Comparison of ENCODE assay signal across 22 cellular contexts in genomic region chrX:33908898-33909297, GRCh38.
DNase-seq lines count a peak whose midpoint lies in the region; ATAC-seq, FAIRE-seq and TF ChIP-seq lines count a peak whose summit lies in the region.
"Had no signal": no experiment of that assay in that cellular context is flagged by ENCODE, and none has a peak within 500 bp of the region (broad histone marks: within the 10 kb centered on the region; RNA-seq: fewer than 3 reads in every experiment).

No MANE protein-coding gene starts in this region.

- no peaks in the 10 kb centered on the region for H3K79me2 ChIP-seq in mesendoderm (ENCODE audit: control insufficient read depth, insufficient read depth, low read length)

- no peaks in the 10 kb centered on the region for H3K27me3 Mint-ChIP-seq in Calu3 (ENCODE audit: unreplicated experiment)
- H3K27me3 Mint-ChIP-seq: CD4-positive, CD25-positive, alpha-beta regulatory T cell; CD8-positive, alpha-beta memory T cell; IgD-negative memory B cell had no signal

- H3K4me2 ChIP-seq in mesendoderm (ENCODE audit: low read length), result no peak overlapping the region

- H3K27me3 ChIP-seq in mesendoderm (ENCODE audit: insufficient read depth, low read length, poor library complexity), result no peaks in the 10 kb centered on the region
- H3K27me3 ChIP-seq: BE2C had no signal

- H3K4ac ChIP-seq in mesendoderm (ENCODE audit: low read depth, low read length), result no peak overlapping the region

- CTCF ChIA-PET in Calu3 (lab: Charles Lee), result no interaction called here

- no peaks in the 10 kb centered on the region for H3K36me3 ChIP-seq in mesendoderm (ENCODE audit: control insufficient read depth, insufficient read depth, low read length)
- H3K36me3 ChIP-seq: BE2C had no signal

- no peak overlapping the region for H4K8ac ChIP-seq in mesendoderm (ENCODE audit: low read depth, low read length)

- H3K79me1 ChIP-seq in mesendoderm (ENCODE audit: low read length), result no peaks in the 10 kb centered on the region

- BruUV-seq in Calu3 (replicated peaks; lab: Mats Ljungman, UMichigan), result no TSS peak

- no peak for DNase-seq in Calu3
- no peak for DNase-seq in HTR-8/SVneo (ENCODE audit: insufficient read length, low spot score)
- DNase-seq in mesendoderm, result peak; percentile 70
- no peak for DNase-seq in DMS153 (lab: John Stamatoyannopoulos, UW)
- no peak for DNase-seq in left lobe of liver (ENCODE audit: low spot score)
- no peak for DNase-seq in RKO (ENCODE audit: low spot score)
- DNase-seq: 8988T; BE2C; C1 segment of cervical spinal cord; CD4-positive, CD25-positive, alpha-beta regulatory T cell; CD8-positive, alpha-beta memory T cell; COR-L47; DMS79; GF-D8; HCEC 1CT; KBM-7 had no signal

- intact Hi-C loops in Calu3 (cut with micrococcal nuclease; ENCODE audit: unreplicated experiment), result no loop called here

- no peaks in the 10 kb centered on the region for H3K4me1 ChIP-seq in mesendoderm (ENCODE audit: control insufficient read depth, low read depth, low read length)
- H3K4me1 ChIP-seq: BE2C had no signal

- H3K9ac ChIP-seq in mesendoderm (ENCODE audit: low read length), result no peak overlapping the region

- no peak overlapping the region for H4K5ac ChIP-seq in mesendoderm (ENCODE audit: low read length)

- no peak overlapping the region for H3K4me3 Mint-ChIP-seq in Calu3 (ENCODE audit: low read depth, unreplicated experiment)
- H3K4me3 Mint-ChIP-seq: CD4-positive, CD25-positive, alpha-beta regulatory T cell; CD8-positive, alpha-beta memory T cell; IgD-negative memory B cell had no signal

- no peak overlapping the region for H3K18ac ChIP-seq in mesendoderm (ENCODE audit: low read length)

- H3K4me3 ChIP-seq in mesendoderm (ENCODE audit: low read length), result no peak overlapping the region

- H2BK120ac ChIP-seq in mesendoderm (ENCODE audit: low read depth, low read length), result no peak overlapping the region

- peak overlapping the region; percentile 92 for H3K27ac Mint-ChIP-seq in Calu3 (ENCODE audit: unreplicated experiment)
- H3K27ac Mint-ChIP-seq: CD4-positive, CD25-positive, alpha-beta regulatory T cell; IgD-negative memory B cell had no signal

- H2AK5ac ChIP-seq in mesendoderm (ENCODE audit: low read length), result no peak overlapping the region

- H3K23ac ChIP-seq in mesendoderm (ENCODE audit: low read length), result no peak overlapping the region

- H3K4me1 Mint-ChIP-seq in Calu3 (ENCODE audit: low read depth, unreplicated experiment), result peaks cover 25% of the 10 kb centered on the region
- H3K4me1 Mint-ChIP-seq: CD4-positive, CD25-positive, alpha-beta regulatory T cell; CD8-positive, alpha-beta memory T cell had no signal

- FAIRE-seq in HTR-8/SVneo (lab: Jason Lieb, UNC), result peak; percentile 20
- FAIRE-seq: D721Med, GM19239, H54, HepG2 had no signal

- peaks cover 6% of the 10 kb centered on the region for H3K36me3 Mint-ChIP-seq in Calu3 (ENCODE audit: insufficient read depth, unreplicated experiment)
- H3K36me3 Mint-ChIP-seq: CD4-positive, CD25-positive, alpha-beta regulatory T cell; CD8-positive, alpha-beta memory T cell; IgD-negative memory B cell had no signal

- ATAC-seq in left lobe of liver (no peak), GM18858 (IDR thresholded peaks at IDR 0.05; ENCODE audit: unreplicated experiment) (no peak)
- ATAC-seq: HepG2 had no signal

- no peak overlapping the region for H2BK15ac ChIP-seq in mesendoderm (replicated peaks; ENCODE audit: low read depth)

- no peak for TF ChIP-seq CTCF in Calu3 (IDR thresholded peaks at IDR 0.05; ENCODE audit: unreplicated experiment)

- no peak overlapping the region for H2BK5ac ChIP-seq in mesendoderm (ENCODE audit: low read length)

- H3K56ac ChIP-seq in mesendoderm (ENCODE audit: low read length), result no peak overlapping the region

- WGBS in mesendoderm (ENCODE audit: extremely low coverage, insufficient coverage, low lambda C conversion rate), result no CpG with 5 or more reads among the region's 5 CpGs

- peaks cover 2% of the 10 kb centered on the region for H3K9me3 Mint-ChIP-seq in Calu3 (ENCODE audit: low read depth, unreplicated experiment)

- H3K27ac ChIP-seq in mesendoderm (ENCODE audit: low read depth, low read length), result no peak overlapping the region
